8 cellular contexts compared by ENCODE assay signal in genomic region chr17:7314719-7315569, GRCh38. TPM values are rescaled to one million over a fixed set of nuclear protein-coding genes. Genes with fewer than 3 reads are reported as not detected.
DNase-seq lines count a peak whose midpoint lies in the region; ATAC-seq, FAIRE-seq and TF ChIP-seq lines count a peak whose summit lies in the region.

TSS of gene GPS2 (minus strand) at chr17:7315360. CDS start at chr17:7315052, 308 bp downstream.

- H3K36me3 ChIP-seq in Peyer's patch (peaks cover 0 to 59% (median 0%) of the 10 kb centered on the region in 3 donors), esophagus muscularis mucosa (peaks cover 59 to 86% (median 73%) of the 10 kb centered on the region in 4 donors), muscle layer of duodenum (ENCODE audit: control insufficient read depth in 1 of 2, insufficient read depth in 2 of 2, low read length in 2 of 2) (peaks cover 56 to 66% of the 10 kb centered on the region in 2 donors)

- peak within 1 kb of the TSS; percentile 86 to 98 (median 91) for H3K27ac ChIP-seq in Peyer's patch
- H3K27ac ChIP-seq in esophagus muscularis mucosa (replicated peaks in 1 of 4) = peak within 1 kb of the TSS; percentile 84 to 94 (median 93)
- H3K27ac ChIP-seq in muscle layer of duodenum (ENCODE audit: low read length) = peak within 1 kb of the TSS; percentile 86

- H3K4me1 ChIP-seq in Peyer's patch = peaks cover 0 to 31% (median 9%) of the 10 kb centered on the region in 4 donors
- H3K4me1 ChIP-seq in esophagus muscularis mucosa = peaks cover 45 to 56% (median 52%) of the 10 kb centered on the region in 4 donors
- peaks cover 17 to 42% of the 10 kb centered on the region in 2 donors for H3K4me1 ChIP-seq in muscle layer of duodenum (ENCODE audit: control insufficient read depth in 1 of 2, insufficient read depth in 2 of 2, low read length in 2 of 2)

- H3K27me3 ChIP-seq in Peyer's patch (no peaks in the 10 kb centered on the region), esophagus muscularis mucosa (no peaks in the 10 kb centered on the region), muscle layer of duodenum (ENCODE audit: low read depth, low read length) (no peaks in the 10 kb centered on the region)

- WGBS in esophagus muscularis mucosa = under 1% methylated on average over 18 of the region's 95 CpGs

- peak; percentile 81 to 84 for TF ChIP-seq POLR2A in Peyer's patch (IDR thresholded peaks at IDR 0.05)
- TF ChIP-seq POLR2A in esophagus muscularis mucosa (IDR thresholded peaks at IDR 0.05; ENCODE audit: low read depth) = peak; percentile 17

- H3K4me3 ChIP-seq in Peyer's patch (peak within 1 kb of the TSS; percentile 82 to 97 (median 90)), esophagus muscularis mucosa (peak within 1 kb of the TSS; percentile 74 to 93 (median 90)), muscle layer of duodenum (ENCODE audit: low read depth in 1 of 2, low read length in 2 of 2) (peak within 1 kb of the TSS; percentile 73 to 96)

- H3K9me3 ChIP-seq in Peyer's patch (no peaks in the 10 kb centered on the region), esophagus muscularis mucosa (no peaks in the 10 kb centered on the region), muscle layer of duodenum (ENCODE audit: control insufficient read depth in 1 of 2, low read length in 2 of 2) (no peaks in the 10 kb centered on the region)

- peak; percentile 71 for ATAC-seq in GM21447 (IDR thresholded peaks at IDR 0.05; ENCODE audit: unreplicated experiment)

- no peak for FAIRE-seq in D721Med (lab: Jason Lieb, UNC)

- DNase-seq in D721Med (ENCODE audit: insufficient read length, low spot score) (peak; percentile 98), HuH-7.5 (ENCODE audit: low spot score) (peak; percentile 90), Peyer's patch (peak; percentile 94 to 97 (median 97)), activated T-helper 1 cell treated with Interleukin-2 at 50 U/mL for 16 hours (ENCODE audit: low read depth) (peak; percentile 90), esophagus muscularis mucosa (ENCODE audit: extremely low spot score) (peak; percentile 98)
- peak; percentile 80 to 82 for DNase-seq in stimulated activated CD8-positive, alpha-beta memory T cell treated with anti-CD3 and anti-CD28 coated beads, Interleukin-7, amount 100 ng/mL, for 1 hour (ENCODE audit: low read depth in 2 of 2)

- TF ChIP-seq EP300 in esophagus muscularis mucosa (IDR thresholded peaks at IDR 0.05) = no peak

- intact Hi-C loops in esophagus muscularis mucosa (cut with DNase I) = no loop called here

- TF ChIP-seq CTCF in D721Med (IDR thresholded peaks at IDR 0.05; ENCODE audit: insufficient read depth, missing control alignments) (no peak), Peyer's patch (IDR thresholded peaks at IDR 0.05) (no peak), esophagus muscularis mucosa (IDR thresholded peaks at IDR 0.05) (peak in 1 of 3 experiments; percentile 7)

RNA-seq across cellular contexts. Expression of gene GPS2, which starts in this region (rescaled TPM):
- total RNA-seq in Peyer's patch (100 to 1,000 TPM in 1 of 4 donors, 10 to 100 TPM in 3; 93.2 to 148 (median 94.2) TPM), esophagus muscularis mucosa (100 to 1,000 TPM in 1 of 4 donors, 10 to 100 TPM in 3; 89.6 to 112 (median 90.2) TPM)

Comparison
In these comparisons a context has a peak if more than half of its experiments do, and no peak if none do; other contexts are left out.
1. Peak in every context shown above with its lines: DNase-seq, ATAC-seq, H3K4me3 ChIP-seq and H3K27ac ChIP-seq.